ENCODE assay signal across 23 cellular contexts in genomic region chr3:176296066-176296597, GRCh38.
DNase-seq lines count a peak whose midpoint lies in the region; ATAC-seq and TF ChIP-seq lines count a peak whose summit lies in the region.
"Had no signal": no experiment of that assay in that cellular context is flagged by ENCODE, and none has a peak within 500 bp of the region (broad histone marks: within the 10 kb centered on the region; RNA-seq: fewer than 3 reads in every experiment).

No MANE protein-coding gene starts in this region.

- H3K27ac ChIP-seq in ascending aorta, result peak overlapping the region; percentile 17 to 34
- H3K27ac ChIP-seq: A549 had no signal

- peaks cover 4% of the 10 kb centered on the region for H3K9me3 Mint-ChIP-seq in activated CD4-positive, alpha-beta T cell treated with anti-CD3 and anti-CD28 coated beads, Interleukin-2, amount 10 ng/mL, durations not matched to agents 7 days and 5 days
- no peaks in the 10 kb centered on the region for H3K9me3 Mint-ChIP-seq in activated CD4-positive, alpha-beta T cell treated with anti-CD3 and anti-CD28 coated beads, Interleukin-2, amount 10 ng/mL, durations not matched to agents 24 days and 14 days

- H3K9me3 ChIP-seq in ascending aorta (no peaks in the 10 kb centered on the region), HAP-1 (no peaks in the 10 kb centered on the region)
- H3K9me3 ChIP-seq: A549, MG63, SK-N-SH had no signal

- POLR2A ChIA-PET in activated CD4-positive, alpha-beta T cell treated with anti-CD3 and anti-CD28 coated beads, Interleukin-2, amount 10 ng/mL, durations not matched to agents 7 days and 5 days (lab: Charles Lee), result interaction anchor here (0.6 kb wide), 1 partner anchor 9 kb away, joined by 3 read pairs; no protein-coding TSS in a partner anchor

- intact Hi-C loops in ascending aorta (cut with DNase I), result no loop called here
- intact Hi-C loops in activated CD4-positive, alpha-beta T cell treated with anti-CD3 and anti-CD28 coated beads, Interleukin-2, amount 10 ng/mL, durations not matched to agents 24 days and 14 days (cut with micrococcal nuclease), result no loop called here

- H3K4me1 ChIP-seq in ascending aorta, result peaks cover 0 to 4% of the 10 kb centered on the region in 2 donors
- no peaks in the 10 kb centered on the region for H3K4me1 ChIP-seq in HAP-1
- H3K4me1 ChIP-seq: A549 had no signal

- CTCF ChIA-PET in activated CD4-positive, alpha-beta T cell treated with anti-CD3 and anti-CD28 coated beads, Interleukin-2, amount 10 ng/mL, durations not matched to agents 7 days and 5 days (lab: Charles Lee), result no interaction called here

- H3K36me3 ChIP-seq in ascending aorta, result no peaks in the 10 kb centered on the region
- H3K36me3 ChIP-seq in HAP-1 (replicated peaks), result no peaks in the 10 kb centered on the region
- H3K36me3 ChIP-seq: MG63 had no signal

- H3K4me3 Mint-ChIP-seq in activated CD4-positive, alpha-beta T cell treated with anti-CD3 and anti-CD28 coated beads, Interleukin-2, amount 10 ng/mL, durations not matched to agents 7 days and 5 days, result no peak overlapping the region
- H3K4me3 Mint-ChIP-seq in activated CD4-positive, alpha-beta T cell treated with anti-CD3 and anti-CD28 coated beads, Interleukin-2, amount 10 ng/mL, durations not matched to agents 24 days and 14 days, result no peak overlapping the region
- H3K4me3 Mint-ChIP-seq: CD14-positive monocyte had no signal

- TF ChIP-seq CTCF in ascending aorta (IDR thresholded peaks at IDR 0.05), result no peak

- in situ Hi-C loops in HAP-1 (cut with MboI; ENCODE audit: low sequenced_read_pairs), result no loop called here

- H3K36me3 Mint-ChIP-seq in activated CD4-positive, alpha-beta T cell treated with anti-CD3 and anti-CD28 coated beads, Interleukin-2, amount 10 ng/mL, durations not matched to agents 7 days and 5 days (ENCODE audit: low read depth), result no peaks in the 10 kb centered on the region
- H3K36me3 Mint-ChIP-seq in activated CD4-positive, alpha-beta T cell treated with anti-CD3 and anti-CD28 coated beads, Interleukin-2, amount 10 ng/mL, durations not matched to agents 24 days and 14 days (ENCODE audit: low read depth), result no peaks in the 10 kb centered on the region
- H3K36me3 Mint-ChIP-seq: CD14-positive monocyte had no signal

- H3K4me1 Mint-ChIP-seq in activated CD4-positive, alpha-beta T cell treated with anti-CD3 and anti-CD28 coated beads, Interleukin-2, amount 10 ng/mL, durations not matched to agents 7 days and 5 days, result no peaks in the 10 kb centered on the region
- no peaks in the 10 kb centered on the region for H3K4me1 Mint-ChIP-seq in activated CD4-positive, alpha-beta T cell treated with anti-CD3 and anti-CD28 coated beads, Interleukin-2, amount 10 ng/mL, durations not matched to agents 24 days and 14 days
- H3K4me1 Mint-ChIP-seq: CD14-positive monocyte had no signal

- no peak overlapping the region for H3K4me3 ChIP-seq in ascending aorta
- no peak overlapping the region for H3K4me3 ChIP-seq in HAP-1
- H3K4me3 ChIP-seq: A549, MG63 had no signal

- peak; percentile 10 for DNase-seq in AG08395 (ENCODE audit: low spot score)
- peak; percentile 3 for DNase-seq in GM03348 (ENCODE audit: low spot score)
- no peak for DNase-seq in ascending aorta (ENCODE audit: low spot score in 2 of 2)
- peak; percentile 62 for DNase-seq in fibroblast of peridontal ligament (ENCODE audit: extremely low read depth)
- no peak for DNase-seq in HAP-1 (ENCODE audit: low spot score in 2 of 2)
- DNase-seq in activated CD4-positive, alpha-beta T cell treated with anti-CD3 and anti-CD28 coated beads, Interleukin-2, amount 10 ng/mL, durations not matched to agents 7 days and 5 days, result no peak
- no peak for DNase-seq in activated CD4-positive, alpha-beta T cell treated with anti-CD3 and anti-CD28 coated beads, Interleukin-2, amount 10 ng/mL, durations not matched to agents 24 days and 14 days
- DNase-seq: AML-193, GF-D8, HCEC 1CT, Kasumi-1, MG63, NCI-H1048, NCI-H1436, NCI-H2029 treated with DMSO at 0.1 percent for 48 hours, NCI-H2171, NCI-H446, NCI-H526 treated with DMSO at 0.1 percent for 48 hours, SHP77, SK-N-SH had no signal

- H3K27ac Mint-ChIP-seq in activated CD4-positive, alpha-beta T cell treated with anti-CD3 and anti-CD28 coated beads, Interleukin-2, amount 10 ng/mL, durations not matched to agents 7 days and 5 days, result no peak overlapping the region
- H3K27ac Mint-ChIP-seq in activated CD4-positive, alpha-beta T cell treated with anti-CD3 and anti-CD28 coated beads, Interleukin-2, amount 10 ng/mL, durations not matched to agents 24 days and 14 days, result no peak overlapping the region
- H3K27ac Mint-ChIP-seq: CD14-positive monocyte had no signal

- ATAC-seq in HG03196 (IDR thresholded peaks at IDR 0.05; ENCODE audit: unreplicated experiment), result no peak
- ATAC-seq: A549 had no signal

- H3K27me3 Mint-ChIP-seq in activated CD4-positive, alpha-beta T cell treated with anti-CD3 and anti-CD28 coated beads, Interleukin-2, amount 10 ng/mL, durations not matched to agents 7 days and 5 days, result no peaks in the 10 kb centered on the region
- no peaks in the 10 kb centered on the region for H3K27me3 Mint-ChIP-seq in activated CD4-positive, alpha-beta T cell treated with anti-CD3 and anti-CD28 coated beads, Interleukin-2, amount 10 ng/mL, durations not matched to agents 24 days and 14 days

- H3K27me3 ChIP-seq in ascending aorta, result no peaks in the 10 kb centered on the region
- H3K27me3 ChIP-seq in HAP-1 (ENCODE audit: low read depth), result no peaks in the 10 kb centered on the region
- H3K27me3 ChIP-seq: MG63 had no signal

Comparison
In these comparisons a context has a peak if more than half of its experiments do, and no peak if none do; other contexts are left out.
1. DNase-seq: peak in AG08395 (single experiment), GM03348 (single experiment) and fibroblast of peridontal ligament (single experiment); none in ascending aorta (0 of 2), HAP-1 (0 of 2), activated CD4-positive, alpha-beta T cell treated with anti-CD3 and anti-CD28 coated beads, Interleukin-2, amount 10 ng/mL, durations not matched to agents 7 days and 5 days (single experiment) and activated CD4-positive, alpha-beta T cell treated with anti-CD3 and anti-CD28 coated beads, Interleukin-2, amount 10 ng/mL, durations not matched to agents 24 days and 14 days (single experiment).